ENCODE assay signal across 19 cellular contexts in genomic region chr6:36904096-36904495, GRCh38. TPM values are rescaled to one million over a fixed set of nuclear protein-coding genes. Genes with fewer than 3 reads are reported as not detected.
DNase-seq lines count a peak whose midpoint lies in the region; ATAC-seq and TF ChIP-seq lines count a peak whose summit lies in the region.
"Had no signal": no experiment of that assay in that cellular context is flagged by ENCODE, and none has a peak within 500 bp of the region (broad histone marks: within the 10 kb centered on the region; RNA-seq: fewer than 3 reads in every experiment).

No MANE protein-coding gene starts in this region.

- H2AFZ ChIP-seq in hepatocyte: no peak overlapping the region
- no peak overlapping the region for H2AFZ ChIP-seq in OCI-LY7 (ENCODE audit: low read length)
- H2AFZ ChIP-seq: GM23338 had no signal

- H3K9me2 ChIP-seq in hepatocyte (replicated peaks; ENCODE audit: insufficient read depth) (no peaks in the 10 kb centered on the region), OCI-LY7 (ENCODE audit: insufficient read depth, low read length) (no peaks in the 10 kb centered on the region)

- TF ChIP-seq POLR2A in vagina (IDR thresholded peaks at IDR 0.05): no peak

- BruUV-seq in OCI-LY7 (replicated peaks; lab: Mats Ljungman, UMichigan): no TSS peak

- no peaks in the 10 kb centered on the region for H3K27me3 ChIP-seq in left ventricle myocardium inferior (ENCODE audit: low read depth)
- H3K27me3 ChIP-seq in right cardiac atrium (ENCODE audit: control insufficient read depth, insufficient read depth): no peaks in the 10 kb centered on the region
- no peaks in the 10 kb centered on the region for H3K27me3 ChIP-seq in colonic mucosa
- H3K27me3 ChIP-seq in hepatocyte: no peaks in the 10 kb centered on the region
- H3K27me3 ChIP-seq in vagina: no peaks in the 10 kb centered on the region

- TF ChIP-seq CTCF in left ventricle myocardium inferior (IDR thresholded peaks at IDR 0.05; ENCODE audit: borderline replicate concordance) (no peak), colonic mucosa (IDR thresholded peaks at IDR 0.05) (no peak), hepatocyte (IDR thresholded peaks at IDR 0.05; ENCODE audit: poor library complexity) (no peak), vagina (IDR thresholded peaks at IDR 0.05) (no peak), OCI-LY7 (conservative IDR thresholded peaks at IDR 0.05; ENCODE audit: low read length) (no peak)

- no peak overlapping the region for H3K4me3 ChIP-seq in left ventricle myocardium inferior
- H3K4me3 ChIP-seq in right cardiac atrium (ENCODE audit: low read length): no peak overlapping the region
- H3K4me3 ChIP-seq in colonic mucosa: no peak overlapping the region
- no peak overlapping the region for H3K4me3 ChIP-seq in hepatocyte
- H3K4me3 ChIP-seq in vagina: no peak overlapping the region
- no peak overlapping the region for H3K4me3 ChIP-seq in OCI-LY7 (ENCODE audit: low read depth, low read length, poor library complexity, severe bottlenecking)
- H3K4me3 ChIP-seq: GM12878, GM23338 had no signal

- ATAC-seq in right cardiac atrium (no peak), GM21390 (IDR thresholded peaks at IDR 0.05; ENCODE audit: unreplicated experiment) (no peak)
- ATAC-seq in activated CD4-positive, CD25-positive, alpha-beta regulatory T cell treated with anti-CD3 and anti-CD28 coated beads, Interleukin-2, amount 50 U/mL, for 24 hours: no peak
- ATAC-seq: GM12878, GM23338 had no signal

- H4K20me1 ChIP-seq in hepatocyte (ENCODE audit: insufficient read depth, poor library complexity, severe bottlenecking) (no peaks in the 10 kb centered on the region), OCI-LY7 (ENCODE audit: insufficient read depth, low read length) (no peaks in the 10 kb centered on the region)

- CTCF ChIA-PET in OCI-LY7 (lab: Charles Lee; ENCODE audit: unreplicated experiment): no interaction called here

- no peak overlapping the region for H3K9ac ChIP-seq in colonic mucosa (ENCODE audit: low read depth in 2 of 2, low read length in 2 of 2)

- H3K4me2 ChIP-seq in hepatocyte (no peak overlapping the region), OCI-LY7 (ENCODE audit: low read length) (no peak overlapping the region)
- H3K4me2 ChIP-seq: GM23338 had no signal

- no peak for DNase-seq in left ventricle myocardium inferior
- DNase-seq in right cardiac atrium: no peak
- no peak for DNase-seq in colonic mucosa
- no peak for DNase-seq in hepatocyte (ENCODE audit: low spot score)
- DNase-seq in vagina (ENCODE audit: extremely low spot score in 2 of 2): no peak
- DNase-seq in OCI-LY7 (ENCODE audit: low spot score): no peak
- DNase-seq: 8988T, Caco-2, DMS53, NCI-H1092 treated with DMSO at 0.1 percent for 48 hours, NCI-H1694, NCI-H748 treated with DMSO at 0.1 percent for 48 hours, SHP77 treated with DMSO at 0.1 percent for 48 hours had no signal

- H3K79me2 ChIP-seq in hepatocyte: no peaks in the 10 kb centered on the region
- H3K79me2 ChIP-seq in OCI-LY7 (ENCODE audit: insufficient read depth, low read depth, low read length): no peaks in the 10 kb centered on the region

- 75% methylated on average over 5 of the region's 5 CpGs for WGBS in right cardiac atrium
- 68% methylated on average over 5 of the region's 5 CpGs for WGBS in hepatocyte (ENCODE audit: low lambda C conversion rate, missing lambda C conversion rate)

- POLR2A ChIA-PET in OCI-LY7 (lab: Charles Lee): interaction anchor here (0.7 to 1.0 kb wide), 2 partner anchors 19 to 30 kb away, joined by 3 to 4 read pairs; partner anchors contain the start of gene C6orf89

- peaks cover 50% of the 10 kb centered on the region for H3K4me1 ChIP-seq in left ventricle myocardium inferior
- H3K4me1 ChIP-seq in right cardiac atrium (ENCODE audit: control insufficient read depth, insufficient read depth, low read length): peaks cover 6% of the 10 kb centered on the region
- no peaks in the 10 kb centered on the region for H3K4me1 ChIP-seq in colonic mucosa
- peaks cover 7% of the 10 kb centered on the region for H3K4me1 ChIP-seq in hepatocyte (ENCODE audit: insufficient read depth)
- H3K4me1 ChIP-seq in vagina: peaks cover 34% of the 10 kb centered on the region
- no peaks in the 10 kb centered on the region for H3K4me1 ChIP-seq in OCI-LY7 (ENCODE audit: insufficient read depth, low read length, poor library complexity, severe bottlenecking)
- H3K4me1 ChIP-seq: Caco-2 had no signal

- peaks cover 66% of the 10 kb centered on the region for H3K36me3 ChIP-seq in left ventricle myocardium inferior
- peaks cover 5% of the 10 kb centered on the region for H3K36me3 ChIP-seq in colonic mucosa
- no peaks in the 10 kb centered on the region for H3K36me3 ChIP-seq in hepatocyte (replicated peaks; ENCODE audit: insufficient read depth, low read depth)
- peaks cover 0 to 47% of the 10 kb centered on the region in 2 donors for H3K36me3 ChIP-seq in vagina
- peaks cover 30% of the 10 kb centered on the region; the same call in 1 of the 2 replicates for H3K36me3 ChIP-seq in OCI-LY7 (ENCODE audit: insufficient read depth, low read length)

- intact Hi-C loops in left ventricle myocardium inferior (cut with micrococcal nuclease) (loop anchor here (5.0 kb wide), 1 partner anchor 103 kb away; the partner anchor contains the start of gene FGD2), right cardiac atrium (cut with DNase I) (loop anchor here in 1 of 4 donors (10.0 kb wide), 1 partner anchor 71 kb away; no protein-coding TSS in a partner anchor), colonic mucosa (cut with DNase I) (no loop called here), vagina (cut with DNase I) (no loop called here), OCI-LY7 (cut with micrococcal nuclease; ENCODE audit: unreplicated experiment) (no loop called here)

- H3K9me3 ChIP-seq in left ventricle myocardium inferior (replicated peaks): no peaks in the 10 kb centered on the region
- no peaks in the 10 kb centered on the region for H3K9me3 ChIP-seq in right cardiac atrium (ENCODE audit: control insufficient read depth, low read length)
- H3K9me3 ChIP-seq in colonic mucosa: no peaks in the 10 kb centered on the region
- no peaks in the 10 kb centered on the region for H3K9me3 ChIP-seq in hepatocyte (ENCODE audit: low read depth)
- no peaks in the 10 kb centered on the region for H3K9me3 ChIP-seq in vagina
- H3K9me3 ChIP-seq in OCI-LY7 (ENCODE audit: low read length): no peaks in the 10 kb centered on the region
- H3K9me3 ChIP-seq: Caco-2 had no signal

- H3K27ac ChIP-seq in left ventricle myocardium inferior (replicated peaks) (peak overlapping the region; percentile 49), right cardiac atrium (ENCODE audit: low read length) (no peak overlapping the region), colonic mucosa (peak overlapping the region; percentile 50), hepatocyte (peak overlapping the region; percentile 56), vagina (peak overlapping the region; percentile 64), OCI-LY7 (ENCODE audit: low read depth, low read length, poor library complexity, severe bottlenecking) (no peak overlapping the region)

RNA-seq across cellular contexts. Expression of gene C6orf89, which starts 18.3 kb away (rescaled TPM):
- 76.4 TPM for total RNA-seq in left ventricle myocardium inferior
- 10 to 100 TPM; 69.4 to 83.9 (median 79.1) TPM for total RNA-seq in right cardiac atrium
- 53.2 TPM for polyA plus RNA-seq in right cardiac atrium
- total RNA-seq in colonic mucosa: 10 to 100 TPM; 46.3 to 49.5 TPM
- 39.6 and 44.8 TPM in 2 replicates for total RNA-seq in hepatocyte
- 39.2 and 45.2 TPM in 2 replicates for polyA plus RNA-seq in hepatocyte
- 36.8 TPM for total RNA-seq in vagina
- 14.7 and 20.1 TPM in 2 replicates for total RNA-seq in OCI-LY7 (2014; rRNA removed; shearing (Covaris generic))
- 25.7 and 30.0 TPM in 2 replicates for total RNA-seq in OCI-LY7 (2022)

RNA-seq across cellular contexts. Expression of gene PPIL1, which starts 29.5 kb away (rescaled TPM):
- total RNA-seq in left ventricle myocardium inferior: 69.1 TPM
- total RNA-seq in right cardiac atrium: 10 to 100 TPM; 49.4 to 72.4 (median 63.7) TPM
- polyA plus RNA-seq in right cardiac atrium: 75.6 TPM
- total RNA-seq in colonic mucosa: 10 to 100 TPM in 1 of 2 donors, 1 to 10 TPM in 1; 9.9 to 23.6 TPM
- total RNA-seq in hepatocyte: 52.3 and 53.0 TPM in 2 replicates
- 42.6 and 51.7 TPM in 2 replicates for polyA plus RNA-seq in hepatocyte
- total RNA-seq in vagina: 18.9 TPM
- 34.6 and 38.9 TPM in 2 replicates for total RNA-seq in OCI-LY7 (2014; rRNA removed; shearing (Covaris generic))
- 35.6 and 40.0 TPM in 2 replicates for total RNA-seq in OCI-LY7 (2022)

RNA-seq across cellular contexts. Expression of gene PI16, which starts 50.4 kb away (rescaled TPM):
- total RNA-seq in left ventricle myocardium inferior: 25.9 TPM
- total RNA-seq in right cardiac atrium: 100 to 1,000 TPM in 1 of 4 donors, 10 to 100 TPM in 3; 35.0 to 125 (median 45.1) TPM
- 69.5 TPM for polyA plus RNA-seq in right cardiac atrium
- total RNA-seq in colonic mucosa: 1 to 10 TPM; 1.2 to 2.6 TPM
- total RNA-seq in hepatocyte: not detected in 2 replicates
- polyA plus RNA-seq in hepatocyte: 0.28 TPM in 1 of 2 replicates, not detected in the other
- 88.6 TPM for total RNA-seq in vagina
- not detected in 2 replicates for total RNA-seq in OCI-LY7 (2014; rRNA removed; shearing (Covaris generic))
- total RNA-seq in OCI-LY7 (2022): 0.30 TPM in 1 of 2 replicates, not detected in the other
- total RNA-seq: Caco-2, G401, GM12878, GM23338, M059J had no signal

Comparison
In these comparisons a context has a peak if more than half of its experiments do, and no peak if none do; other contexts are left out.
1. H3K27ac ChIP-seq: peak in left ventricle myocardium inferior (single experiment), colonic mucosa (single experiment), hepatocyte (single experiment) and vagina (single experiment); none in right cardiac atrium (single experiment) and OCI-LY7 (single experiment).